8 cellular contexts compared by ENCODE assay signal in genomic region chr9:136865768-136866103, GRCh38. TPM values are rescaled to one million over a fixed set of nuclear protein-coding genes. Genes with fewer than 3 reads are reported as not detected.
A peak's percentile ranks its signal among the peaks of the same experiment; 100 is the strongest.
DNase-seq lines count a peak whose midpoint lies in the region; TF ChIP-seq lines count a peak whose summit lies in the region.

No MANE protein-coding gene starts in this region.

- TF ChIP-seq CTCF in epithelial cell of proximal tubule (conservative IDR thresholded peaks at IDR 0.05; ENCODE audit: low read depth, low read length) (no peak), neural progenitor cell (IDR thresholded peaks at IDR 0.05) (no peak)

- H3K9ac ChIP-seq in NT2/D1 (ENCODE audit: insufficient read length, low read depth) (peak overlapping the region; percentile 89), neural progenitor cell (peak overlapping the region; percentile 93)

- peaks cover 18% of the 10 kb centered on the region for H3K4me1 ChIP-seq in CD4-positive, alpha-beta memory T cell (ENCODE audit: insufficient read depth, low read length)
- peaks cover 12% of the 10 kb centered on the region for H3K4me1 ChIP-seq in NT2/D1 (ENCODE audit: insufficient read depth, insufficient read length)
- H3K4me1 ChIP-seq in neural progenitor cell = peaks cover 10% of the 10 kb centered on the region

- peak overlapping the region; percentile 87 for H3K27ac ChIP-seq in CD4-positive, alpha-beta memory T cell (ENCODE audit: low read depth, low read length)
- H3K27ac ChIP-seq in neural progenitor cell = no peak overlapping the region

- H3K4me3 Mint-ChIP-seq in CD4-positive, alpha-beta memory T cell = peak overlapping the region; percentile 75 to 93 (median 85)
- peak overlapping the region; percentile 85 for H3K4me3 Mint-ChIP-seq in neural progenitor cell

- H3K27ac Mint-ChIP-seq in CD4-positive, alpha-beta memory T cell = peak overlapping the region; percentile 75 to 94 (median 85)
- no peak overlapping the region for H3K27ac Mint-ChIP-seq in neural progenitor cell

- H3K9me3 Mint-ChIP-seq in CD4-positive, alpha-beta memory T cell = no peaks in the 10 kb centered on the region
- peaks cover 19% of the 10 kb centered on the region for H3K9me3 Mint-ChIP-seq in neural progenitor cell

- POLR2A ChIA-PET in CD4-positive, alpha-beta memory T cell (lab: Charles Lee; ENCODE audit: partially characterized antibody) = interaction anchor here (0.7 to 2.1 kb wide), 9 partner anchors 10 to 170 kb away, joined by 3 to 8 read pairs (median 4); partner anchors contain the start of genes AJM1, C8G, FBXW5 and FUT7

- no peak overlapping the region for H2AFZ ChIP-seq in neural progenitor cell (replicated peaks)

- no peaks in the 10 kb centered on the region for H3K27me3 ChIP-seq in CD4-positive, alpha-beta memory T cell (ENCODE audit: insufficient read depth, low read length)
- no peaks in the 10 kb centered on the region for H3K27me3 ChIP-seq in NT2/D1 (ENCODE audit: insufficient read depth, insufficient read length)
- H3K27me3 ChIP-seq in neural progenitor cell = no peaks in the 10 kb centered on the region

- CTCF ChIA-PET in CD4-positive, alpha-beta memory T cell (lab: Charles Lee; ENCODE audit: partially characterized antibody) = no interaction called here

- peaks cover 33% of the 10 kb centered on the region for H4K20me1 ChIP-seq in neural progenitor cell (ENCODE audit: low read depth)

- H3K4me3 ChIP-seq in CD4-positive, alpha-beta memory T cell (ENCODE audit: low read length in 2 of 2) = peak overlapping the region; percentile 40 to 75
- H3K4me3 ChIP-seq in NT2/D1 (ENCODE audit: insufficient read length, low read depth) (peak overlapping the region; percentile 72), epithelial cell of proximal tubule (ENCODE audit: low read depth, low read length) (peak overlapping the region; percentile 72), neural progenitor cell (peak overlapping the region; percentile 89)

- peaks cover 36% of the 10 kb centered on the region for H3K79me2 ChIP-seq in neural progenitor cell (ENCODE audit: low read depth)

- peaks cover 5 to 22% of the 10 kb centered on the region in 2 donors for H3K36me3 Mint-ChIP-seq in CD4-positive, alpha-beta memory T cell
- peaks cover 25% of the 10 kb centered on the region for H3K36me3 Mint-ChIP-seq in neural progenitor cell

- intact Hi-C loops in CD4-positive, alpha-beta memory T cell (cut with micrococcal nuclease) = loop anchor here (1.0 to 5.0 kb wide), 4 partner anchors 16 to 79 kb away; partner anchors contain the start of genes FBXW5, PHPT1 and TRAF2

- DNase-seq in CD4-positive, alpha-beta memory T cell = peak in 1 of 5 donors; percentile 50
- DNase-seq in NT2/D1 (ENCODE audit: low read depth, low spot score) = no peak
- DNase-seq in epithelial cell of proximal tubule (ENCODE audit: low read depth) = no peak
- no peak for DNase-seq in neural progenitor cell (ENCODE audit: low spot score)
- DNase-seq in globus pallidus (ENCODE audit: low spot score) = no peak
- no peak for DNase-seq in HUDEP-2 (lab: John Stamatoyannopoulos, UW; ENCODE audit: unreplicated experiment in 76 of 76)
- no peak for DNase-seq in AG20443 (ENCODE audit: low spot score)
- no peak for DNase-seq in stimulated activated CD4-positive, alpha-beta T cell treated with anti-CD3 and anti-CD28 coated beads, Interleukin-4, amount 100 ng/mL, for 1 hour

- no peaks in the 10 kb centered on the region for H3K9me3 ChIP-seq in CD4-positive, alpha-beta memory T cell (ENCODE audit: control insufficient read depth in 1 of 2, low read length in 2 of 2)
- peaks cover 32% of the 10 kb centered on the region for H3K9me3 ChIP-seq in NT2/D1 (ENCODE audit: insufficient read depth, low read length)
- H3K9me3 ChIP-seq in neural progenitor cell (ENCODE audit: low read depth) = peaks cover 7% of the 10 kb centered on the region

- H3K36me3 ChIP-seq in CD4-positive, alpha-beta memory T cell (ENCODE audit: insufficient read depth, low read length) = peaks cover 30% of the 10 kb centered on the region
- H3K36me3 ChIP-seq in NT2/D1 (ENCODE audit: insufficient read depth, insufficient read length, low read length) (peaks cover 44% of the 10 kb centered on the region), neural progenitor cell (no peaks in the 10 kb centered on the region)

- H3F3A ChIP-seq in neural progenitor cell (ENCODE audit: low read depth) = peaks cover 4% of the 10 kb centered on the region

- peak overlapping the region; percentile 98 for H3K4me2 ChIP-seq in neural progenitor cell

- H3K4me1 Mint-ChIP-seq in CD4-positive, alpha-beta memory T cell = peaks cover 4 to 23% (median 11%) of the 10 kb centered on the region in 4 donors
- H3K4me1 Mint-ChIP-seq in neural progenitor cell = peaks cover 7% of the 10 kb centered on the region

- H3K27me3 Mint-ChIP-seq in CD4-positive, alpha-beta memory T cell = no peaks in the 10 kb centered on the region
- peaks cover 5% of the 10 kb centered on the region for H3K27me3 Mint-ChIP-seq in neural progenitor cell (ENCODE audit: insufficient read depth, low read depth)

RNA-seq across cellular contexts. Expression of gene EDF1, which starts 0.4 kb away (rescaled TPM):
- total RNA-seq in CD4-positive, alpha-beta memory T cell = 100 to 1,000 TPM; 284 to 298 TPM
- 100 to 1,000 TPM; 273 to 357 TPM for polyA plus RNA-seq in CD4-positive, alpha-beta memory T cell
- 403 and 419 TPM in 2 replicates for total RNA-seq in epithelial cell of proximal tubule
- 269 and 293 TPM in 2 replicates for total RNA-seq in neural progenitor cell (ENCODE audit: low replicate concordance)

RNA-seq across cellular contexts. Expression of gene MAMDC4, which starts 13.6 kb away (rescaled TPM):
- 10 to 100 TPM in 1 of 2 experiments, 1 to 10 TPM in 1; 9.3 to 11.7 TPM for total RNA-seq in CD4-positive, alpha-beta memory T cell
- not detected for polyA plus RNA-seq in CD4-positive, alpha-beta memory T cell
- 1.2 and 4.8 TPM in 2 replicates for total RNA-seq in epithelial cell of proximal tubule
- total RNA-seq in neural progenitor cell (ENCODE audit: low replicate concordance) = 2.6 and 8.3 TPM in 2 replicates

RNA-seq across cellular contexts. Expression of gene PHPT1, which starts 16.5 kb away (rescaled TPM):
- 10 to 100 TPM; 41.3 to 42.6 TPM for total RNA-seq in CD4-positive, alpha-beta memory T cell
- 10 to 100 TPM; 88.4 to 94.0 TPM for polyA plus RNA-seq in CD4-positive, alpha-beta memory T cell
- total RNA-seq in epithelial cell of proximal tubule = 101 and 114 TPM in 2 replicates
- 58.8 and 110 TPM in 2 replicates for total RNA-seq in neural progenitor cell (ENCODE audit: low replicate concordance)

RNA-seq across cellular contexts. Expression of gene TRAF2, which starts 20.6 kb away (rescaled TPM):
- 10 to 100 TPM; 40.2 to 43.2 TPM for total RNA-seq in CD4-positive, alpha-beta memory T cell
- 10 to 100 TPM; 11.1 to 25.2 TPM for polyA plus RNA-seq in CD4-positive, alpha-beta memory T cell
- total RNA-seq in epithelial cell of proximal tubule (21.0 and 26.1 TPM in 2 replicates), neural progenitor cell (ENCODE audit: low replicate concordance) (16.1 and 33.9 TPM in 2 replicates)

RNA-seq across cellular contexts. Expression of gene AJM1, which starts 23.5 kb away (rescaled TPM):
- 1 to 10 TPM; 2.4 to 2.8 TPM for total RNA-seq in CD4-positive, alpha-beta memory T cell
- under 1 TPM in 1 of 2 donors, not detected in 1; 0.05 TPM for polyA plus RNA-seq in CD4-positive, alpha-beta memory T cell
- total RNA-seq in epithelial cell of proximal tubule (0.51 and 2.2 TPM in 2 replicates), neural progenitor cell (ENCODE audit: low replicate concordance) (0.77 TPM in 1 of 2 replicates, not detected in the other)
